Comparison of ENCODE assay signal across 36 cellular contexts in genomic region chr6:20261685-20262084, GRCh38.
"Had no signal": no experiment of that assay in that cellular context is flagged by ENCODE, and none has a peak within 500 bp of the region (broad histone marks: within the 10 kb centered on the region; RNA-seq: fewer than 3 reads in every experiment).

No MANE protein-coding gene starts in this region.

- H3K27me3 ChIP-seq: adrenal gland, body of pancreas, esophagus muscularis mucosa, foreskin keratinocyte, gastrocnemius medialis, heart left ventricle had no signal

- H3K27ac Mint-ChIP-seq: activated B cell treated with CpG ODN at 0.5 μM for 24 hours; activated CD4-positive, alpha-beta memory T cell treated with anti-CD3 and anti-CD28 coated beads for 36 hours; activated CD4-positive, alpha-beta T cell treated with anti-CD3 and anti-CD28 coated beads, Interleukin-2, amount 10 ng/mL, durations not matched to agents 24 days and 14 days; activated CD8-positive, alpha-beta memory T cell treated with anti-CD3 and anti-CD28 coated beads, Interleukin-2, amount 10 ng/mL, durations not matched to agents 7 days and 5 days; activated CD8-positive, alpha-beta T cell treated with anti-CD3 and anti-CD28 coated beads, Interleukin-2, amount 10 ng/mL, durations not matched to agents 7 days and 5 days; activated naive CD4-positive, alpha-beta T cell treated with anti-CD3 and anti-CD28 coated beads for 36 hours; activated naive CD4-positive, alpha-beta T cell treated with anti-CD3 and anti-CD28 coated beads, Interleukin-2, amount 50 U/mL, for 24 hours; activated naive CD8-positive, alpha-beta T cell treated with anti-CD3 and anti-CD28 coated beads for 36 hours; activated naive CD8-positive, alpha-beta T cell treated with anti-CD3 and anti-CD28 coated beads, Interleukin-2, amount 50 U/mL, for 24 hours; activated T-helper 1 cell treated with anti-CD3 and anti-CD28 coated beads, Interleukin-12 subunit alpha, Interleukin-12 subunit beta, Interleukin-2, Interleukin-4 antibody, amounts not matched to agents 30 ng/mL and 10 ng/mL and 1 ng/mL, durations not matched to agents 14 hours and 24 hours and 36 hours; activated T-helper 2 cell treated with anti-CD3 and anti-CD28 coated beads, Interferon-gamma antibody, Interleukin-2, Interleukin-4, amounts not matched to agents 10 μg/mL and 5 μg/mL and 100 μg/mL, durations not matched to agents 14 hours and 24 hours and 36 hours; effector memory CD8-positive, alpha-beta T cell; T-helper 17 cell; T-helper 2 cell treated with Interferon-gamma antibody and Interleukin-4, amounts not matched to agents 5 μg/mL and 100 μg/mL, for 36 hours had no signal

- H3K9me3 ChIP-seq: adrenal gland, body of pancreas, gastrocnemius medialis had no signal

- H3K27me3 Mint-ChIP-seq: activated CD4-positive, alpha-beta memory T cell treated with anti-CD3 and anti-CD28 coated beads for 36 hours; effector memory CD8-positive, alpha-beta T cell; T-helper 17 cell had no signal

- H3K4me3 ChIP-seq: adrenal gland, body of pancreas, esophagus muscularis mucosa, gastrocnemius medialis, heart left ventricle had no signal

- FAIRE-seq: colon had no signal

- H3K4me3 Mint-ChIP-seq: activated B cell treated with CpG ODN at 0.5 μM for 24 hours; activated CD4-positive, alpha-beta memory T cell treated with anti-CD3 and anti-CD28 coated beads for 36 hours; activated CD4-positive, alpha-beta T cell treated with anti-CD3 and anti-CD28 coated beads, Interleukin-2, amount 10 ng/mL, durations not matched to agents 24 days and 14 days; activated CD8-positive, alpha-beta memory T cell treated with anti-CD3 and anti-CD28 coated beads, Interleukin-2, amount 10 ng/mL, durations not matched to agents 7 days and 5 days; activated CD8-positive, alpha-beta T cell treated with anti-CD3 and anti-CD28 coated beads, Interleukin-2, amount 10 ng/mL, durations not matched to agents 7 days and 5 days; activated naive CD4-positive, alpha-beta T cell treated with anti-CD3 and anti-CD28 coated beads for 36 hours; activated naive CD4-positive, alpha-beta T cell treated with anti-CD3 and anti-CD28 coated beads, Interleukin-2, amount 50 U/mL, for 24 hours; activated naive CD8-positive, alpha-beta T cell treated with anti-CD3 and anti-CD28 coated beads for 36 hours; activated naive CD8-positive, alpha-beta T cell treated with anti-CD3 and anti-CD28 coated beads, Interleukin-2, amount 50 U/mL, for 24 hours; activated T-helper 1 cell treated with anti-CD3 and anti-CD28 coated beads, Interleukin-12 subunit alpha, Interleukin-12 subunit beta, Interleukin-2, Interleukin-4 antibody, amounts not matched to agents 30 ng/mL and 10 ng/mL and 1 ng/mL, durations not matched to agents 14 hours and 24 hours and 36 hours; effector memory CD8-positive, alpha-beta T cell; T-helper 17 cell; T-helper 2 cell treated with Interferon-gamma antibody and Interleukin-4, amounts not matched to agents 5 μg/mL and 100 μg/mL, for 36 hours had no signal

- DNase-seq: activated B cell treated with CpG ODN at 0.5 μM for 24 hours; activated CD4-positive, alpha-beta memory T cell treated with anti-CD3 and anti-CD28 coated beads for 36 hours; activated CD4-positive, alpha-beta T cell treated with anti-CD3 and anti-CD28 coated beads, Interleukin-2, amount 10 ng/mL, durations not matched to agents 24 days and 14 days; activated CD8-positive, alpha-beta memory T cell treated with anti-CD3 and anti-CD28 coated beads, Interleukin-2, amount 10 ng/mL, durations not matched to agents 7 days and 5 days; activated CD8-positive, alpha-beta memory T cell treated with anti-CD3 and anti-CD28 coated beads, Interleukin-2, amount 50 U/mL, for 4 hours; activated CD8-positive, alpha-beta T cell treated with anti-CD3 and anti-CD28 coated beads, Interleukin-2, amount 10 ng/mL, durations not matched to agents 7 days and 5 days; activated effector memory CD4-positive, alpha-beta T cell treated with anti-CD3 and anti-CD28 coated beads, Interleukin-2, amount 50 U/mL, for 16 hours; activated naive CD4-positive, alpha-beta T cell treated with anti-CD3 and anti-CD28 coated beads for 36 hours; activated naive CD8-positive, alpha-beta T cell treated with anti-CD3 and anti-CD28 coated beads for 36 hours; activated naive CD8-positive, alpha-beta T cell treated with anti-CD3 and anti-CD28 coated beads, Interleukin-2, amount 50 U/mL, for 24 hours; activated T-cell treated with anti-CD3 and anti-CD28 coated beads, Interleukin-2, amount 50 U/mL, for 1 hour; activated T-cell treated with anti-CD3 and anti-CD28 coated beads, Interleukin-2, amount 50 U/mL, for 48 hours; adrenal gland; amygdala; aorta; body of pancreas; caudate nucleus; cortex of kidney; dermis blood vessel endothelial cell; effector CD4-positive, alpha-beta T cell; effector memory CD8-positive, alpha-beta T cell; erythroblast; foreskin keratinocyte; gastrocnemius medialis; glutamatergic neuron; heart left ventricle; T-helper 17 cell; T1000; WERI-Rb-1 had no signal

- H3K27ac ChIP-seq: adrenal gland, body of pancreas, esophagus muscularis mucosa, foreskin keratinocyte, gastrocnemius medialis, heart left ventricle, WERI-Rb-1 had no signal

- H3K9me3 Mint-ChIP-seq: activated B cell treated with CpG ODN at 0.5 μM for 24 hours; activated naive CD4-positive, alpha-beta T cell treated with anti-CD3 and anti-CD28 coated beads, Interleukin-2, amount 50 U/mL, for 24 hours; activated naive CD8-positive, alpha-beta T cell treated with anti-CD3 and anti-CD28 coated beads, Interleukin-2, amount 50 U/mL, for 24 hours; activated T-helper 1 cell treated with anti-CD3 and anti-CD28 coated beads, Interleukin-12 subunit alpha, Interleukin-12 subunit beta, Interleukin-2, Interleukin-4 antibody, amounts not matched to agents 30 ng/mL and 10 ng/mL and 1 ng/mL, durations not matched to agents 14 hours and 24 hours and 36 hours; effector memory CD8-positive, alpha-beta T cell; T-helper 2 cell treated with Interferon-gamma antibody and Interleukin-4, amounts not matched to agents 5 μg/mL and 100 μg/mL, for 36 hours had no signal

- H3K36me3 ChIP-seq: adrenal gland, esophagus muscularis mucosa, gastrocnemius medialis, heart left ventricle, WERI-Rb-1 had no signal

- H3K4me1 ChIP-seq: adrenal gland, body of pancreas, esophagus muscularis mucosa, gastrocnemius medialis had no signal

- ATAC-seq: activated CD4-positive, CD25-positive, alpha-beta regulatory T cell treated with anti-CD3 and anti-CD28 coated beads, Interleukin-2, amount 50 U/mL, for 24 hours; activated CD8-positive, alpha-beta memory T cell treated with anti-CD3 and anti-CD28 coated beads, Interleukin-2, amount 10 ng/mL, durations not matched to agents 7 days and 5 days; activated CD8-positive, alpha-beta T cell treated with anti-CD3 and anti-CD28 coated beads, Interleukin-2, amount 10 ng/mL, durations not matched to agents 7 days and 5 days; activated naive CD8-positive, alpha-beta T cell treated with anti-CD3 and anti-CD28 coated beads, Interleukin-2, amount 50 U/mL, for 24 hours; body of pancreas; effector memory CD8-positive, alpha-beta T cell; foreskin keratinocyte; gastrocnemius medialis; heart left ventricle; T-helper 17 cell had no signal

- H3K36me3 Mint-ChIP-seq: activated CD4-positive, alpha-beta memory T cell treated with anti-CD3 and anti-CD28 coated beads for 36 hours; activated CD8-positive, alpha-beta memory T cell treated with anti-CD3 and anti-CD28 coated beads, Interleukin-2, amount 10 ng/mL, durations not matched to agents 7 days and 5 days; activated naive CD8-positive, alpha-beta T cell treated with anti-CD3 and anti-CD28 coated beads for 36 hours had no signal

- H3K4me1 Mint-ChIP-seq: activated B cell treated with CpG ODN at 0.5 μM for 24 hours; activated CD4-positive, alpha-beta T cell treated with anti-CD3 and anti-CD28 coated beads, Interleukin-2, amount 10 ng/mL, durations not matched to agents 24 days and 14 days; activated CD8-positive, alpha-beta memory T cell treated with anti-CD3 and anti-CD28 coated beads, Interleukin-2, amount 10 ng/mL, durations not matched to agents 7 days and 5 days; activated naive CD4-positive, alpha-beta T cell treated with anti-CD3 and anti-CD28 coated beads, Interleukin-2, amount 50 U/mL, for 24 hours; activated naive CD8-positive, alpha-beta T cell treated with anti-CD3 and anti-CD28 coated beads for 36 hours; activated naive CD8-positive, alpha-beta T cell treated with anti-CD3 and anti-CD28 coated beads, Interleukin-2, amount 50 U/mL, for 24 hours; T-helper 17 cell had no signal
